17 cellular contexts compared by ENCODE assay signal in genomic region chr14:83255015-83255726, GRCh38.
DNase-seq lines count a peak whose midpoint lies in the region; ATAC-seq, FAIRE-seq and TF ChIP-seq lines count a peak whose summit lies in the region.
"Had no signal": no experiment of that assay in that cellular context is flagged by ENCODE, and none has a peak within 500 bp of the region (broad histone marks: within the 10 kb centered on the region; RNA-seq: fewer than 3 reads in every experiment).

No MANE protein-coding gene starts in this region.

- no peak overlapping the region for H4K91ac ChIP-seq in IMR-90 (ENCODE audit: insufficient read depth, low read depth, low read length)

- H3K9me3 ChIP-seq in IMR-90 (ENCODE audit: control insufficient read depth, insufficient read depth, low read length), result no peaks in the 10 kb centered on the region

- peak; percentile 86 for DNase-seq in GF-D8 (lab: John Stamatoyannopoulos, UW)
- DNase-seq in IMR-90, result peak; percentile 9
- peak; percentile 2 for DNase-seq in astrocyte of the hippocampus (ENCODE audit: low read depth, low spot score)
- no peak for DNase-seq in NCI-H1417 treated with DMSO at 0.1 percent for 48 hours (lab: John Stamatoyannopoulos, UW)
- DNase-seq in HTR-8/SVneo (ENCODE audit: insufficient read length, low spot score), result no peak
- DNase-seq: activated B cell treated with CpG ODN at 0.5 μM for 24 hours; activated T-cell treated with anti-CD3 and anti-CD28 coated beads, Interleukin-2, amount 50 U/mL, for 72 hours; endodermal cell; NCI-H1092; NCI-H524 treated with DMSO at 0.1 percent for 48 hours had no signal

- no peak for TF ChIP-seq POLR2A in IMR-90 (IDR thresholded peaks at IDR 0.05; ENCODE audit: low read depth, low read length)

- no peak overlapping the region for H3K27ac ChIP-seq in IMR-90 (ENCODE audit: insufficient read depth, low read length)
- H3K27ac ChIP-seq: hepatocyte, parathyroid adenoma, SK-N-MC had no signal

- no peak overlapping the region for H3K56ac ChIP-seq in IMR-90 (ENCODE audit: extremely low read depth, insufficient read depth, low read length)

- no peak overlapping the region for H3K14ac ChIP-seq in IMR-90 (replicated peaks; ENCODE audit: low read depth, low read length)

- in situ Hi-C loops in IMR-90 (cut with MboI; ENCODE audit: low sequenced_read_pairs), result no loop called here

- H3K4me2 ChIP-seq in IMR-90 (ENCODE audit: low read depth, low read length), result no peak overlapping the region
- H3K4me2 ChIP-seq: GM23338, hepatocyte had no signal

- no TSS peak for BruUV-seq in IMR-90 (replicated peaks; lab: Mats Ljungman, UMichigan)

- no peaks in the 10 kb centered on the region for H3K79me1 ChIP-seq in IMR-90 (ENCODE audit: low read depth in 1 of 2, low read length in 2 of 2)

- no peak for TF ChIP-seq CTCF in IMR-90 (conservative IDR thresholded peaks at IDR 0.05; ENCODE audit: low read depth, low read length)

- no peaks in the 10 kb centered on the region for H3K36me3 ChIP-seq in IMR-90 (ENCODE audit: control insufficient read depth, insufficient read depth, low read length)

- CTCF ChIA-PET in IMR-90 (lab: Yijun Ruan, JAX), result no interaction called here

- H3K27me3 ChIP-seq in IMR-90 (ENCODE audit: control insufficient read depth, insufficient read depth, low read length), result no peaks in the 10 kb centered on the region
- H3K27me3 ChIP-seq: hepatocyte had no signal

- no peak overlapping the region for H3K4ac ChIP-seq in IMR-90 (ENCODE audit: low read depth, low read length)

- POLR2A ChIA-PET in IMR-90 (lab: Charles Lee; ENCODE audit: unreplicated experiment), result no interaction called here

- no peak overlapping the region for H3K4me3 ChIP-seq in IMR-90 (ENCODE audit: insufficient read depth, low read depth, low read length)
- H3K4me3 ChIP-seq: GM23338, hepatocyte, SK-N-MC had no signal

- H3K9ac ChIP-seq in IMR-90 (ENCODE audit: low read depth, low read length), result no peak overlapping the region
- H3K9ac ChIP-seq: parathyroid adenoma had no signal

- no peak overlapping the region for H2AFZ ChIP-seq in IMR-90 (replicated peaks; ENCODE audit: low read length, poor library complexity)
- H2AFZ ChIP-seq: GM23338, hepatocyte, parathyroid adenoma had no signal

- FAIRE-seq in HTR-8/SVneo (lab: Jason Lieb, UNC), result no peak

- no peak for TF ChIP-seq RAD21 in IMR-90 (IDR thresholded peaks at IDR 0.05; ENCODE audit: low read length)

- H2BK120ac ChIP-seq in IMR-90 (ENCODE audit: low read depth, low read length), result no peak overlapping the region

- no peak overlapping the region for H2AK5ac ChIP-seq in IMR-90 (ENCODE audit: low read depth, low read length)

- WGBS in IMR-90 (ENCODE audit: extremely low coverage in 2 of 2, insufficient read length in 1 of 2), 2 experiments, result no CpG with 5 or more reads among the region's 2 CpGs

- H3K23ac ChIP-seq in IMR-90 (ENCODE audit: low read depth, low read length), result no peak overlapping the region

- no peaks in the 10 kb centered on the region for H3K4me1 ChIP-seq in IMR-90 (ENCODE audit: control insufficient read depth, insufficient read depth, low read length)
- H3K4me1 ChIP-seq: parathyroid adenoma had no signal

- no peak overlapping the region for H2AK9ac ChIP-seq in IMR-90 (replicated peaks; ENCODE audit: low read depth, low read length, poor library complexity)

- no peak overlapping the region for H3K18ac ChIP-seq in IMR-90 (ENCODE audit: low read depth, low read length)

- dilution Hi-C loops in IMR-90 (cut with HindIII; ENCODE audit: low sequenced_read_pairs, unreplicated experiment), result no loop called here

- no peaks in the 10 kb centered on the region for H4K20me1 ChIP-seq in IMR-90 (ENCODE audit: insufficient read depth, low read length)

- H2BK20ac ChIP-seq in IMR-90 (ENCODE audit: low read depth, low read length), result no peak overlapping the region

- no peaks in the 10 kb centered on the region for H3K9me1 ChIP-seq in IMR-90 (ENCODE audit: insufficient read depth, low read length)

- no peak overlapping the region for H4K5ac ChIP-seq in IMR-90 (ENCODE audit: low read depth, low read length)

- ATAC-seq in HG02610 (IDR thresholded peaks at IDR 0.05; ENCODE audit: unreplicated experiment) (peak; percentile 87), IMR-90 (ENCODE audit: low read depth) (no peak), GM21381 (IDR thresholded peaks at IDR 0.05; ENCODE audit: unreplicated experiment) (no peak), HG02973 (IDR thresholded peaks at IDR 0.05; ENCODE audit: unreplicated experiment) (no peak)
- ATAC-seq: activated T-cell treated with anti-CD3 and anti-CD28 coated beads, Interleukin-2, amount 50 U/mL, for 72 hours; GM23338 had no signal

- intact Hi-C loops in IMR-90 (cut with micrococcal nuclease), result no loop called here

- no peak overlapping the region for H2BK5ac ChIP-seq in IMR-90 (ENCODE audit: low read depth, low read length, poor library complexity, severe bottlenecking)

- H4K8ac ChIP-seq in IMR-90 (ENCODE audit: low read depth in 2 of 2, low read length in 2 of 2), result no peak overlapping the region

- no peak overlapping the region for H2BK15ac ChIP-seq in IMR-90 (ENCODE audit: low read depth, low read length)

TF ChIP-seq in IMR-90, 13 proteins besides CTCF, POLR2A, EP300 and RAD21:
- TF ChIP-seq NFE2L2 (IDR thresholded peaks at IDR 0.05; ENCODE audit: low read depth, low read length) (no peak), CHD1 (IDR thresholded peaks at IDR 0.05; ENCODE audit: low read depth, low read length) (no peak), BHLHE40 (IDR thresholded peaks at IDR 0.05; ENCODE audit: low read depth, low read length) (no peak)

Comparison
In these comparisons a context has a peak if more than half of its experiments do, and no peak if none do; other contexts are left out.
1. DNase-seq: peak in GF-D8 (single experiment), IMR-90 (single experiment) and astrocyte of the hippocampus (single experiment); none in NCI-H1417 treated with DMSO at 0.1 percent for 48 hours (single experiment) and HTR-8/SVneo (single experiment).